Comparison of ENCODE assay signal across 18 cellular contexts in the genomic region with DNA sequence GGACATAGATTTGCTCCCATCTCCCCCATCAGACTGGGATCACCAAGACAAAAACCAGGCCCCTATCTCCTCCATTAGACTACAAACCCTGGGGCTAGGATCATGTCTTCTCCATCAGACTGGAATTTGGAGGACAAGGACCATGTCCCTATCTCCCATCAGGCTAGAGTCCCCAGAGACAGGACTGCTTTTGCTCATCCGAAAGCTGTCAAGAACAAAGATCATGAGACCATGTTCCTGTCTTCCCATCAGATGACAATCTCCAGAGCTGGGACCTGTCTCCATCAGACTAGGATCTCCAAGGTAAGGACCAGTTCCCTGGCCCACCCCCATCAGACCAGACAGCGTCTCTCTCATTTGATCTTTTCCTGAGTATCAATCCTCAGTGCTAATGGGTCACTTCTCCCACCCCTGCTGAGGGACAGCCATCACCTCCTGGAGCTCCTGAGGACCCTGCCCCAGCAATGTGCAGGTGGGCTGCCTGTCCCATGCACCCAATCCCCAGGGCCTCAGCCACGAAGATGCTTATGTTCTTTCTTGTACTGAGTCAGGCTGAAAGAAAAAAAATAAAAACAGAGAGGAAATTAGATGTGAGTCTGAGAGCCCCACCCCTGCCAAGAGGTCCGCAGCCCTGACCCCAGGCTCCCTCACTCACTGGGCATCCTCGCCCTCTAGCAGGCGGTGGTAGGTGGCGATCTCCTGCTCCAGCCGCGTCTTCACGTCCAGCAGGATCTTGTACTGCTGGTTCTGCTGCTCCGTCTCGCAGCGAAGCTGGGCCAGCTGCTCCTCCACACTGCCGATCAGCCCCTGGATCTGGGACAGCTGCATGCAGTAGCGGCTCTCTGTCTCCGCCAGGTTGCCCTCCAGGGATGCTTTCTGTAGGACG.
"Had no signal": no experiment of that assay in that cellular context is flagged by ENCODE, and none has a peak within 500 bp of the region (broad histone marks: within the 10 kb centered on the region; RNA-seq: fewer than 3 reads in every experiment).

No MANE protein-coding gene starts in this region.

- H3K27ac ChIP-seq: parathyroid adenoma, SK-N-MC had no signal

- H2AFZ ChIP-seq: parathyroid adenoma had no signal

- H3K4me3 Mint-ChIP-seq: natural killer cell treated with Interleukin-12 subunit alpha and Interleukin-12 subunit beta and Interleukin-15 and Interleukin-18, amount 100 ng/mL, for 72 hours had no signal

- H3K9me3 Mint-ChIP-seq: activated naive CD4-positive, alpha-beta T cell treated with anti-CD3 and anti-CD28 coated beads, Interleukin-2, amount 50 U/mL, for 72 hours; natural killer cell treated with Interleukin-12 subunit alpha and Interleukin-12 subunit beta and Interleukin-15 and Interleukin-18, amount 100 ng/mL, for 72 hours had no signal

- H3K79me2 ChIP-seq: parathyroid adenoma had no signal

- FAIRE-seq: colon, endothelial cell of umbilical vein, small intestine had no signal

- H3K27ac Mint-ChIP-seq: activated naive CD4-positive, alpha-beta T cell treated with anti-CD3 and anti-CD28 coated beads, Interleukin-2, amount 50 U/mL, for 72 hours; natural killer cell treated with Interleukin-12 subunit alpha and Interleukin-12 subunit beta and Interleukin-15 and Interleukin-18, amount 100 ng/mL, for 72 hours had no signal

- ATAC-seq: activated naive CD4-positive, alpha-beta T cell treated with anti-CD3 and anti-CD28 coated beads, Interleukin-2, amount 50 U/mL, for 72 hours had no signal

- DNase-seq: activated CD4-positive, alpha-beta T cell treated with anti-CD3 and anti-CD28 coated beads for 1 hour; activated CD4-positive, alpha-beta T cell treated with anti-CD3 and anti-CD28 coated beads, Interleukin-2, amount 50 U/mL, for 48 hours; activated CD8-positive, alpha-beta memory T cell treated with anti-CD3 and anti-CD28 coated beads, Interleukin-2, amount 50 U/mL, for 4 hours; activated gamma-delta T cell; caudate nucleus; foreskin fibroblast; kidney glomerular epithelial cell; mesenchymal stem cell; small intestine; stimulated activated CD4-positive, alpha-beta T cell treated with anti-CD3 and anti-CD28 coated beads, Interleukin-4, amount 100 ng/mL, for 24 hours; stimulated activated naive CD4-positive, alpha-beta T cell treated with Interleukin-2 at 50 U/mL for 16 hours; T-helper 1 cell had no signal

- H3K4me1 ChIP-seq: parathyroid adenoma had no signal

- H3K36me3 Mint-ChIP-seq: activated naive CD4-positive, alpha-beta T cell treated with anti-CD3 and anti-CD28 coated beads, Interleukin-2, amount 50 U/mL, for 72 hours; natural killer cell treated with Interleukin-12 subunit alpha and Interleukin-12 subunit beta and Interleukin-15 and Interleukin-18, amount 100 ng/mL, for 72 hours had no signal

- H3K9ac ChIP-seq: parathyroid adenoma had no signal

- H3K4me3 ChIP-seq: SK-N-MC had no signal
